Comparison of ENCODE assay signal across 20 cellular contexts in genomic region chr1:229124471-229125198, GRCh38.
DNase-seq lines count a peak whose midpoint lies in the region; ATAC-seq, FAIRE-seq and TF ChIP-seq lines count a peak whose summit lies in the region.
"Had no signal": no experiment of that assay in that cellular context is flagged by ENCODE, and none has a peak within 500 bp of the region (broad histone marks: within the 10 kb centered on the region; RNA-seq: fewer than 3 reads in every experiment).

No MANE protein-coding gene starts in this region.

- H3K27me3 ChIP-seq in K562 (ENCODE audit: control insufficient read depth in 2 of 2, insufficient read depth in 2 of 2, low read length in 2 of 2) = peaks cover 20 to 60% of the 10 kb centered on the region in 2 experiments
- H3K27me3 ChIP-seq: left lung had no signal

- H3K4me3 ChIP-seq in K562 = no peak overlapping the region
- H3K4me3 ChIP-seq: GM23248, left lung had no signal

- in situ Hi-C loops in K562 (cut with MboI) = no loop called here

- H3K27ac ChIP-seq in K562 (ENCODE audit: extremely low read depth, low read depth, low read length) = no peak overlapping the region
- H3K27ac ChIP-seq: C4-2B, GM23248, left lung had no signal

- H2AFZ ChIP-seq in K562 (ENCODE audit: low read depth, low read length) = no peak overlapping the region
- H2AFZ ChIP-seq: GM23248 had no signal

- H3K4me1 Mint-ChIP-seq in Calu3 (ENCODE audit: low read depth, unreplicated experiment) = peaks cover 62% of the 10 kb centered on the region
- H3K4me1 Mint-ChIP-seq in progenitor cell of endocrine pancreas (ENCODE audit: low read depth) = peaks cover 19% of the 10 kb centered on the region
- peaks cover 30% of the 10 kb centered on the region for H3K4me1 Mint-ChIP-seq in WTC11

- no peaks in the 10 kb centered on the region for H3K9me3 ChIP-seq in K562 (replicated peaks; ENCODE audit: control insufficient read depth, insufficient read depth, low read depth, low read length)
- H3K9me3 ChIP-seq: left lung had no signal

- POLR2A ChIA-PET in K562 (lab: Yijun Ruan, JAX) = interaction anchor here (0.8 kb wide), 1 partner anchor 430 kb away, joined by 3 read pairs; no protein-coding TSS in a partner anchor
- POLR2A ChIA-PET in WTC11 (lab: Charles Lee) = no interaction called here

- TF ChIP-seq CTCF in Calu3 (IDR thresholded peaks at IDR 0.05; ENCODE audit: unreplicated experiment) (no peak), K562 (IDR thresholded peaks at IDR 0.05 in 2 of 3, conservative IDR thresholded peaks at IDR 0.05 in 1 of 3; ENCODE audit: insufficient read depth in 2 of 3, low read depth in 1 of 3, low read length in 3 of 3) (no peak), progenitor cell of endocrine pancreas (IDR thresholded peaks at IDR 0.05; ENCODE audit: unreplicated experiment) (no peak), WTC11 (IDR thresholded peaks at IDR 0.05) (no peak)

- under 1% methylated on average over 12 of the region's 12 CpGs for WGBS in K562 (ENCODE audit: insufficient coverage, low coverage, missing lambda C conversion rate)

- peaks cover 0 to 5% of the 10 kb centered on the region in 2 experiments; a peak in 1 of 5 replicates for H3K4me1 ChIP-seq in K562 (replicated peaks in 1 of 2; ENCODE audit: control insufficient read depth in 2 of 2, insufficient read depth in 2 of 2, low read length in 2 of 2)

- no peak for TF ChIP-seq RAD21 in K562 (CRISPR knock-in tag; conservative IDR thresholded peaks at IDR 0.05 in 1 of 2, IDR thresholded peaks at IDR 0.05 in 1 of 2)

- peak overlapping the region; percentile 70 for H3K27ac Mint-ChIP-seq in Calu3 (ENCODE audit: unreplicated experiment)
- peak overlapping the region; percentile 73 for H3K27ac Mint-ChIP-seq in progenitor cell of endocrine pancreas
- H3K27ac Mint-ChIP-seq in WTC11 = no peak overlapping the region
- H3K27ac Mint-ChIP-seq: activated CD4-positive, alpha-beta T cell treated with anti-CD3 and anti-CD28 coated beads for 36 hours; activated naive CD8-positive, alpha-beta T cell had no signal

- intact Hi-C loops in Calu3 (cut with micrococcal nuclease; ENCODE audit: unreplicated experiment) = loop anchor here (2.0 kb wide), 2 partner anchors 96 to 104 kb away; no protein-coding TSS in a partner anchor
- intact Hi-C loops in K562 (cut with micrococcal nuclease) = loop anchor here (5.0 kb wide), 1 partner anchor 103 kb away; no protein-coding TSS in a partner anchor
- intact Hi-C loops in left colon (cut with DNase I, micrococcal nuclease) = no loop called here

- no peak for TF ChIP-seq EP300 in K562 (IDR thresholded peaks at IDR 0.05; ENCODE audit: low read length)

- H3K9ac ChIP-seq in K562 (ENCODE audit: insufficient read depth in 1 of 2, low read depth in 2 of 2, low read length in 2 of 2) = no peak overlapping the region
- H3K9ac ChIP-seq: GM23248 had no signal

- peak; percentile 32 for FAIRE-seq in K562 (lab: Jason Lieb, UNC)

- no peaks in the 10 kb centered on the region for H4K20me1 ChIP-seq in K562 (replicated peaks; ENCODE audit: control insufficient read depth, insufficient read depth, low read length)

- BruUV-seq in Calu3 (replicated peaks; lab: Mats Ljungman, UMichigan) (no TSS peak), K562 (replicated peaks; lab: Mats Ljungman, UMichigan) (no TSS peak)

- no peaks in the 10 kb centered on the region for H3K27me3 Mint-ChIP-seq in Calu3 (ENCODE audit: unreplicated experiment)
- peaks cover 2% of the 10 kb centered on the region for H3K27me3 Mint-ChIP-seq in progenitor cell of endocrine pancreas
- peaks cover 2% of the 10 kb centered on the region; the same call in 1 of the 2 replicates for H3K27me3 Mint-ChIP-seq in WTC11 (ENCODE audit: low read depth)
- H3K27me3 Mint-ChIP-seq: activated CD4-positive, alpha-beta T cell treated with anti-CD3 and anti-CD28 coated beads for 36 hours; activated naive CD8-positive, alpha-beta T cell had no signal

- H3K4me2 ChIP-seq in K562 (ENCODE audit: insufficient read depth, low read length) = no peak overlapping the region

- DNase-seq in Calu3 = peak; percentile 70
- no peak for DNase-seq in K562 (ENCODE audit: extremely low read depth in 1 of 4, low spot score in 3 of 4)
- DNase-seq in left colon = peak in 1 of 2 donors; percentile 19
- no peak for DNase-seq in progenitor cell of endocrine pancreas (ENCODE audit: low spot score, unreplicated experiment)
- DNase-seq in iPS-NIHi7 (ENCODE audit: extremely low spot score) = no peak
- DNase-seq in WTC11 (ENCODE audit: low spot score) = no peak
- DNase-seq in stimulated activated CD8-positive, alpha-beta memory T cell treated with anti-CD3 and anti-CD28 coated beads, Interleukin-4, amount 100 ng/mL, for 48 hours = no peak
- DNase-seq in NCI-H2171 (lab: John Stamatoyannopoulos, UW) = no peak
- DNase-seq: ACHN; activated CD4-positive, alpha-beta T cell treated with anti-CD3 and anti-CD28 coated beads for 36 hours; DMS153; GM23248; left lung; NCI-H1092; NCI-H2081 treated with DMSO at 0.1 percent for 48 hours; NCI-H526; right cardiac atrium; SW 1271 had no signal

- no peaks in the 10 kb centered on the region for H3K36me3 ChIP-seq in K562 (ENCODE audit: control insufficient read depth, insufficient read depth, low read length)
- H3K36me3 ChIP-seq: left lung had no signal

- CTCF ChIA-PET in Calu3 (lab: Charles Lee) = interaction anchor here (0.7 to 1.2 kb wide), 8 partner anchors 10 to 130 kb away, joined by 3 to 5 read pairs (median 3); no protein-coding TSS in a partner anchor
- CTCF ChIA-PET in K562 (lab: Yijun Ruan, JAX; ENCODE audit: low intra/inter-chr PET ratio) = no interaction called here
- CTCF ChIA-PET in WTC11 (lab: Charles Lee) = interaction anchor here (0.5 to 1.0 kb wide), 3 partner anchors 16 to 130 kb away, joined by 3 read pairs; no protein-coding TSS in a partner anchor

- H3K79me2 ChIP-seq in K562 (ENCODE audit: control insufficient read depth, insufficient read depth, low read length) = no peaks in the 10 kb centered on the region

- no peaks in the 10 kb centered on the region for H3K36me3 Mint-ChIP-seq in Calu3 (ENCODE audit: insufficient read depth, unreplicated experiment)
- no peaks in the 10 kb centered on the region for H3K36me3 Mint-ChIP-seq in progenitor cell of endocrine pancreas (ENCODE audit: insufficient read depth)
- H3K36me3 Mint-ChIP-seq in WTC11 = no peaks in the 10 kb centered on the region
- H3K36me3 Mint-ChIP-seq: activated naive CD8-positive, alpha-beta T cell had no signal

- no peaks in the 10 kb centered on the region for H3K9me1 ChIP-seq in K562 (ENCODE audit: control insufficient read depth, insufficient read depth, low read length)

- no peak for TF ChIP-seq POLR2A in K562 (conservative IDR thresholded peaks at IDR 0.05)

- H3K4me3 Mint-ChIP-seq in Calu3 (ENCODE audit: low read depth, unreplicated experiment) (no peak overlapping the region), progenitor cell of endocrine pancreas (ENCODE audit: low read depth) (no peak overlapping the region), WTC11 (no peak overlapping the region)
- H3K4me3 Mint-ChIP-seq: activated CD4-positive, alpha-beta T cell treated with anti-CD3 and anti-CD28 coated beads for 36 hours; activated naive CD8-positive, alpha-beta T cell had no signal

- H3K9me3 Mint-ChIP-seq in Calu3 (ENCODE audit: low read depth, unreplicated experiment) (no peaks in the 10 kb centered on the region), progenitor cell of endocrine pancreas (ENCODE audit: low read depth) (peaks cover 4% of the 10 kb centered on the region), WTC11 (peaks cover under 1% of the 10 kb centered on the region)

- ATAC-seq in K562 (no peak), left colon (peak; percentile 49), WTC11 (no peak)
- ATAC-seq: activated CD4-positive, alpha-beta T cell treated with anti-CD3 and anti-CD28 coated beads for 36 hours; left lung; right cardiac atrium had no signal

TF ChIP-seq in K562, 482 proteins besides CTCF, POLR2A, EP300 and RAD21 (continues in another document):
- no peak for TF ChIP-seq ZNF280B (CRISPR knock-in tag; IDR thresholded peaks at IDR 0.05)

TF ChIP-seq in WTC11, 78 proteins besides CTCF, POLR2A, EP300 and RAD21:
- no peak for TF ChIP-seq CREB1 (CRISPR knock-in tag; IDR thresholded peaks at IDR 0.05)
- no peak for TF ChIP-seq FOXP4 (CRISPR knock-in tag; IDR thresholded peaks at IDR 0.05)
- no peak for TF ChIP-seq EMX1 (CRISPR knock-in tag; IDR thresholded peaks at IDR 0.05)
- TF ChIP-seq ZBTB21 (CRISPR knock-in tag; IDR thresholded peaks at IDR 0.05; ENCODE audit: borderline replicate concordance) = no peak

Comparison
In these comparisons a context has a peak if more than half of its experiments do, and no peak if none do; other contexts are left out.
1. intact Hi-C loops: an anchor here in Calu3 (2.0 kb wide) and K562 (5.0 kb wide); none called in left colon.